9 cellular contexts compared by ENCODE assay signal in genomic region chr19:36032251-36033104, GRCh38. TPM values are rescaled to one million over a fixed set of nuclear protein-coding genes. Genes with fewer than 3 reads are reported as not detected.
DNase-seq lines count a peak whose midpoint lies in the region; ATAC-seq and TF ChIP-seq lines count a peak whose summit lies in the region.
"Had no signal": no experiment of that assay in that cellular context is flagged by ENCODE, and none has a peak within 500 bp of the region (broad histone marks: within the 10 kb centered on the region; RNA-seq: fewer than 3 reads in every experiment).

Gene CLIP3, minus strand, starts transcription at chr19:36032873. Its CDS starts 516 bp downstream, at chr19:36032357.

- ATAC-seq in CD4-positive, CD25-positive, alpha-beta regulatory T cell (ENCODE audit: low read depth in 2 of 2), result no peak
- ATAC-seq in activated CD8-positive, alpha-beta memory T cell treated with anti-CD3 and anti-CD28 coated beads, Interleukin-2, amount 10 ng/mL, durations not matched to agents 7 days and 5 days, result peak; percentile 55
- ATAC-seq in HG03025 (IDR thresholded peaks at IDR 0.05; ENCODE audit: low FRiP score, unreplicated experiment) (no peak), GM18867 (IDR thresholded peaks at IDR 0.05; ENCODE audit: unreplicated experiment) (no peak)
- ATAC-seq: HCT116 had no signal

- H3K9me3 ChIP-seq in CD4-positive, CD25-positive, alpha-beta regulatory T cell (ENCODE audit: control insufficient read depth in 2 of 2, low read length in 2 of 2), result no peaks in the 10 kb centered on the region
- no peaks in the 10 kb centered on the region for H3K9me3 ChIP-seq in esophagus (ENCODE audit: control insufficient read depth in 2 of 2, insufficient read depth in 1 of 2, low read depth in 1 of 2, low read length in 1 of 2)

- peaks cover 12% of the 10 kb centered on the region for H3K4me1 ChIP-seq in CD4-positive, CD25-positive, alpha-beta regulatory T cell (ENCODE audit: control insufficient read depth, insufficient read depth, low read length, poor library complexity, severe bottlenecking)
- H3K4me1 ChIP-seq in esophagus (ENCODE audit: control insufficient read depth in 2 of 2, insufficient read depth in 2 of 2, low read length in 1 of 2), result peaks cover 2 to 4% of the 10 kb centered on the region in 2 donors

- CTCF ChIA-PET in activated CD8-positive, alpha-beta memory T cell treated with anti-CD3 and anti-CD28 coated beads, Interleukin-2, amount 10 ng/mL, durations not matched to agents 7 days and 5 days (lab: Charles Lee), result interaction anchor here (1.5 kb wide), 1 partner anchor 12 kb away, joined by 4 read pairs; no protein-coding TSS in a partner anchor

- H3K27ac ChIP-seq in CD4-positive, CD25-positive, alpha-beta regulatory T cell (ENCODE audit: insufficient read depth, low read length, poor library complexity, severe bottlenecking), result no peak within 1 kb of the TSS
- peak within 1 kb of the TSS; percentile 66 for H3K27ac ChIP-seq in esophagus (ENCODE audit: low read depth in 2 of 2, low read length in 1 of 2)

- H3K9me3 Mint-ChIP-seq in CD4-positive, CD25-positive, alpha-beta regulatory T cell, result no peaks in the 10 kb centered on the region
- H3K9me3 Mint-ChIP-seq in activated CD8-positive, alpha-beta memory T cell treated with anti-CD3 and anti-CD28 coated beads, Interleukin-2, amount 10 ng/mL, durations not matched to agents 7 days and 5 days (ENCODE audit: low read depth), result no peaks in the 10 kb centered on the region
- H3K9me3 Mint-ChIP-seq in mesothelial cell of epicardium, result no peaks in the 10 kb centered on the region

- H3K36me3 ChIP-seq in CD4-positive, CD25-positive, alpha-beta regulatory T cell (ENCODE audit: control insufficient read depth, insufficient read depth, low read length), result no peaks in the 10 kb centered on the region
- H3K36me3 ChIP-seq in esophagus (ENCODE audit: control insufficient read depth in 2 of 2, insufficient read depth in 2 of 2, low read length in 1 of 2), result peaks cover 0 to 7% of the 10 kb centered on the region in 2 donors

- peaks cover 36% of the 10 kb centered on the region for H3K36me3 Mint-ChIP-seq in CD4-positive, CD25-positive, alpha-beta regulatory T cell
- H3K36me3 Mint-ChIP-seq in activated CD8-positive, alpha-beta memory T cell treated with anti-CD3 and anti-CD28 coated beads, Interleukin-2, amount 10 ng/mL, durations not matched to agents 7 days and 5 days, result peaks cover 13% of the 10 kb centered on the region
- peaks cover 23% of the 10 kb centered on the region for H3K36me3 Mint-ChIP-seq in mesothelial cell of epicardium

- TF ChIP-seq CTCF in mesothelial cell of epicardium (IDR thresholded peaks at IDR 0.05; ENCODE audit: unreplicated experiment), result no peak

- H3K27ac Mint-ChIP-seq in CD4-positive, CD25-positive, alpha-beta regulatory T cell, result no peak within 1 kb of the TSS
- no peak within 1 kb of the TSS for H3K27ac Mint-ChIP-seq in activated CD8-positive, alpha-beta memory T cell treated with anti-CD3 and anti-CD28 coated beads, Interleukin-2, amount 10 ng/mL, durations not matched to agents 7 days and 5 days
- H3K27ac Mint-ChIP-seq in mesothelial cell of epicardium, result no peak within 1 kb of the TSS

- peaks cover 0 to 35% (median 18%) of the 10 kb centered on the region in 4 donors for H3K4me1 Mint-ChIP-seq in CD4-positive, CD25-positive, alpha-beta regulatory T cell
- peaks cover 20% of the 10 kb centered on the region for H3K4me1 Mint-ChIP-seq in activated CD8-positive, alpha-beta memory T cell treated with anti-CD3 and anti-CD28 coated beads, Interleukin-2, amount 10 ng/mL, durations not matched to agents 7 days and 5 days
- peaks cover 18% of the 10 kb centered on the region for H3K4me1 Mint-ChIP-seq in mesothelial cell of epicardium

- H3K27me3 Mint-ChIP-seq in CD4-positive, CD25-positive, alpha-beta regulatory T cell, result no peaks in the 10 kb centered on the region
- no peaks in the 10 kb centered on the region for H3K27me3 Mint-ChIP-seq in activated CD8-positive, alpha-beta memory T cell treated with anti-CD3 and anti-CD28 coated beads, Interleukin-2, amount 10 ng/mL, durations not matched to agents 7 days and 5 days
- no peaks in the 10 kb centered on the region for H3K27me3 Mint-ChIP-seq in mesothelial cell of epicardium (ENCODE audit: low read depth)

- H3K4me3 ChIP-seq in CD4-positive, CD25-positive, alpha-beta regulatory T cell (ENCODE audit: low read depth, low read length), result no peak within 1 kb of the TSS
- peak within 1 kb of the TSS; percentile 39 to 41 for H3K4me3 ChIP-seq in esophagus (ENCODE audit: low read depth in 1 of 2, low read length in 2 of 2)

- peak in 2 of 3 donors; percentile 15 to 29 for DNase-seq in CD4-positive, CD25-positive, alpha-beta regulatory T cell
- DNase-seq in NCI-H1092 treated with DMSO at 0.1 percent for 48 hours (lab: John Stamatoyannopoulos, UW) (peak; percentile 55), mesothelial cell of epicardium (ENCODE audit: low spot score in 2 of 2, unreplicated experiment in 2 of 2) (peak; percentile 67 to 83)
- no peak for DNase-seq in activated CD8-positive, alpha-beta memory T cell treated with anti-CD3 and anti-CD28 coated beads, Interleukin-2, amount 10 ng/mL, durations not matched to agents 7 days and 5 days
- DNase-seq in stimulated activated CD8-positive, alpha-beta memory T cell treated with anti-CD3 and anti-CD28 coated beads, Interleukin-4, amount 100 ng/mL, for 24 hours (ENCODE audit: low read depth), result peak; percentile 34

- WGBS in esophagus, 2 donors, result 8 to 12% methylated on average over 45 to 51 of the region's 51 CpGs

- peak within 1 kb of the TSS; percentile 56 to 85 (median 68) for H3K4me3 Mint-ChIP-seq in CD4-positive, CD25-positive, alpha-beta regulatory T cell
- no peak within 1 kb of the TSS for H3K4me3 Mint-ChIP-seq in activated CD8-positive, alpha-beta memory T cell treated with anti-CD3 and anti-CD28 coated beads, Interleukin-2, amount 10 ng/mL, durations not matched to agents 7 days and 5 days
- H3K4me3 Mint-ChIP-seq in mesothelial cell of epicardium, result peak within 1 kb of the TSS; percentile 79

- H3K27me3 ChIP-seq in CD4-positive, CD25-positive, alpha-beta regulatory T cell (ENCODE audit: control insufficient read depth, insufficient read depth, low read length), result no peaks in the 10 kb centered on the region
- no peaks in the 10 kb centered on the region for H3K27me3 ChIP-seq in esophagus (ENCODE audit: control insufficient read depth in 1 of 2, insufficient read depth in 2 of 2, low read length in 2 of 2)

RNA-seq across cellular contexts. Expression of gene CLIP3, which starts in this region (rescaled TPM):
- total RNA-seq in CD4-positive, CD25-positive, alpha-beta regulatory T cell, result 1.4 TPM
- 1 to 10 TPM in 1 of 4 donors, under 1 TPM in 3; 0.38 to 1.3 (median 0.61) TPM for polyA plus RNA-seq in CD4-positive, CD25-positive, alpha-beta regulatory T cell
- total RNA-seq in activated CD8-positive, alpha-beta memory T cell treated with anti-CD3 and anti-CD28 coated beads, Interleukin-2, amount 10 ng/mL, durations not matched to agents 7 days and 5 days, result 1 to 10 TPM in 1 of 2 experiments, under 1 TPM in 1; 0.98 to 1.1 TPM
- polyA plus RNA-seq in esophagus, result 1 to 10 TPM; 2.8 to 7.3 TPM
- total RNA-seq in mesothelial cell of epicardium, result 58.5 to 59.0 TPM (median 59.0 TPM) in 3 replicates

Comparison
In these comparisons a context has a peak if more than half of its experiments do, and no peak if none do; other contexts are left out.
1. RNA of gene CLIP3 (total RNA-seq): 58.5 to 59.0 TPM in mesothelial cell of epicardium; 1.4 TPM in CD4-positive, CD25-positive, alpha-beta regulatory T cell (single experiment) and 0.98 to 1.1 TPM in activated CD8-positive, alpha-beta memory T cell treated with anti-CD3 and anti-CD28 coated beads, Interleukin-2, amount 10 ng/mL, durations not matched to agents 7 days and 5 days; every median in the first group is over 10 times any median in the second.